ENCODE assay signal across 8 cellular contexts in the genomic region with DNA sequence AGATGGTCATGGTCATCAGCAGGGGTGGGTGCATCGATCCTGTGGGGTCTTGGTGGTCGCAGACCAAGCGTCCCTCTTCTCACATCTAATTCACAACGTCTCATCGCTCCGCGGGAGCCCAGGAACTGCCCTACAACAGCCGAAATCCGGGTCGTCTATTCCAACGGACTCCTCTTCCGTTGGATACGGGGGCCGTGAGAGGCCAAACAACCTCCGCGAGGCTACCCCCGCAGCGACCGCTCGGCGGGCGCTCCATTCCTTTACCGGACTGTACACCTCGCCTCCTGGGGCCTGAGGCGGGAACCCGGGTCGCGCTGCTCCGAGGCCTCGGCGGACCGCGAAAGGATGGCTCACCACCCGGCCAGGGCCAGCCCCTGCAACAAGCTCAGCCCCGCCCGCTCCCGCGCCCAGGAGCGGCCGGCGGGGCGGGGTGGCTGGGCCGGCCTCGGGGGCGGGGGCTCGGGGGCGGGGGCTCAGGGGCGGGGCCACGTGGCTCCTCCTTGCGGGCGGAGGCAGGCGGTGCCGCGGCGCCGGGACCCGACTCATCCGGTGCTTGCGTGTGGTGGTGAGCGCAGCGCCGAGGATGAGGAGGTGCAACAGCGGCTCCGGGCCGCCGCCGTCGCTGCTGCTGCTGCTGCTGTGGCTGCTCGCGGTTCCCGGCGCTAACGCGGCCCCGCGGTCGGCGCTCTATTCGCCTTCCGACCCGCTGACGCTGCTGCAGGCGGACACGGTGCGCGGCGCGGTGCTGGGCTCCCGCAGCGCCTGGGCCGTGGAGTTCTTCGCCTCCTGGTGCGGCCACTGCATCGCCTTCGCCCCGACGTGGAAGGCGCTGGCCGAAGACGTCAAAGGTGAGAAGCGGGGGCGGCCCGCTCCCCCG. TPM values are rescaled to one million over a fixed set of nuclear protein-coding genes. Genes with fewer than 3 reads are reported as not detected.
A peak's percentile ranks its signal among the peaks of the same experiment; 100 is the strongest.
DNase-seq lines count a peak whose midpoint lies in the region; ATAC-seq, FAIRE-seq and TF ChIP-seq lines count a peak whose summit lies in the region.

A gene with protein sequence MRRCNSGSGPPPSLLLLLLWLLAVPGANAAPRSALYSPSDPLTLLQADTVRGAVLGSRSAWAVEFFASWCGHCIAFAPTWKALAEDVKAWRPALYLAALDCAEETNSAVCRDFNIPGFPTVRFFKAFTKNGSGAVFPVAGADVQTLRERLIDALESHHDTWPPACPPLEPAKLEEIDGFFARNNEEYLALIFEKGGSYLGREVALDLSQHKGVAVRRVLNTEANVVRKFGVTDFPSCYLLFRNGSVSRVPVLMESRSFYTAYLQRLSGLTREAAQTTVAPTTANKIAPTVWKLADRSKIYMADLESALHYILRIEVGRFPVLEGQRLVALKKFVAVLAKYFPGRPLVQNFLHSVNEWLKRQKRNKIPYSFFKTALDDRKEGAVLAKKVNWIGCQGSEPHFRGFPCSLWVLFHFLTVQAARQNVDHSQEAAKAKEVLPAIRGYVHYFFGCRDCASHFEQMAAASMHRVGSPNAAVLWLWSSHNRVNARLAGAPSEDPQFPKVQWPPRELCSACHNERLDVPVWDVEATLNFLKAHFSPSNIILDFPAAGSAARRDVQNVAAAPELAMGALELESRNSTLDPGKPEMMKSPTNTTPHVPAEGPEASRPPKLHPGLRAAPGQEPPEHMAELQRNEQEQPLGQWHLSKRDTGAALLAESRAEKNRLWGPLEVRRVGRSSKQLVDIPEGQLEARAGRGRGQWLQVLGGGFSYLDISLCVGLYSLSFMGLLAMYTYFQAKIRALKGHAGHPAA (plus strand): TSS at position 545 of the 877 bp plus-strand sequence. CDS start 39 bp downstream, at position 584.

- H3K36me3 ChIP-seq in adrenal gland (replicated peaks in 1 of 2) (no peaks in the 10 kb centered on the region), heart left ventricle (no peaks in the 10 kb centered on the region), upper lobe of left lung (no peaks in the 10 kb centered on the region)

- peak; percentile 98 for DNase-seq in GM12891 (ENCODE audit: insufficient read length, low spot score)
- peak; percentile 94 to 96 (median 96) for DNase-seq in NCI-H1417 (lab: John Stamatoyannopoulos, UW)
- DNase-seq in T-helper 1 cell: peak; percentile 78 to 92 (median 84)
- peak; percentile 87 to 93 (median 91) for DNase-seq in adrenal gland
- DNase-seq in heart left ventricle: peak; percentile 91 to 96 (median 93)
- DNase-seq in posterior vena cava (ENCODE audit: low spot score): peak; percentile 97
- DNase-seq in upper lobe of left lung: peak; percentile 94 to 98

- FAIRE-seq in GM12891 (lab: Jason Lieb, UNC): peak; percentile 54

- TF ChIP-seq EP300 in upper lobe of left lung (IDR thresholded peaks at IDR 0.05): peak in 1 of 4 donors; percentile 35

- 0 to 1% (median 1%) methylated on average over 3 to 104 of the region's 104 CpGs for WGBS in adrenal gland, 4 donors
- 0 to 1% (median 1%) methylated on average over 29 to 104 of the region's 104 CpGs for WGBS in heart left ventricle, 4 donors
- WGBS in upper lobe of left lung, 2 donors: 0% methylated on average over 22 to 34 of the region's 104 CpGs

- ATAC-seq in HG02759 (IDR thresholded peaks at IDR 0.05; ENCODE audit: unreplicated experiment) (peak; percentile 91), heart left ventricle (peak; percentile 72 to 97 (median 92)), upper lobe of left lung (ENCODE audit: low FRiP score in 2 of 2) (peak; percentile 91 to 97)

- no peaks in the 10 kb centered on the region for H3K9me3 ChIP-seq in adrenal gland (replicated peaks in 1 of 3)
- no peaks in the 10 kb centered on the region for H3K9me3 ChIP-seq in heart left ventricle
- H3K9me3 ChIP-seq in upper lobe of left lung: no peaks in the 10 kb centered on the region

- H3K4me3 ChIP-seq in adrenal gland: peak within 1 kb of the TSS; percentile 8 to 95 (median 84)
- peak within 1 kb of the TSS; percentile 70 to 100 (median 98) for H3K4me3 ChIP-seq in heart left ventricle
- H3K4me3 ChIP-seq in upper lobe of left lung: peak within 1 kb of the TSS; percentile 88 to 98 (median 94)

- TF ChIP-seq POLR2A in GM12891 (IDR thresholded peaks at IDR 0.05; ENCODE audit: low read depth, low read length): peak; percentile 66
- TF ChIP-seq POLR2A in adrenal gland (IDR thresholded peaks at IDR 0.05): peak; percentile 92 to 95
- peak; percentile 76 to 95 for TF ChIP-seq POLR2A in heart left ventricle (IDR thresholded peaks at IDR 0.05)
- TF ChIP-seq POLR2A in upper lobe of left lung (IDR thresholded peaks at IDR 0.05): peak; percentile 5 to 97 (median 88)

- H3K27me3 ChIP-seq in adrenal gland (no peaks in the 10 kb centered on the region), heart left ventricle (no peaks in the 10 kb centered on the region), upper lobe of left lung (no peaks in the 10 kb centered on the region)

- H3K4me1 ChIP-seq in adrenal gland (replicated peaks in 1 of 2) (peaks cover 13 to 37% of the 10 kb centered on the region in 2 donors), heart left ventricle (peaks cover 0 to 54% (median 23%) of the 10 kb centered on the region in 12 donors), upper lobe of left lung (peaks cover 38 to 56% (median 46%) of the 10 kb centered on the region in 4 donors)

- intact Hi-C loops in adrenal gland (cut with DNase I) (no loop called here), heart left ventricle (cut with DNase I) (loop anchor here in 3 of 10 donors (5.0 to 10.0 kb wide), 3 partner anchors 37 to 200 kb away; a partner anchor contains a TSS), posterior vena cava (cut with DNase I) (no loop called here)

- peak within 1 kb of the TSS in 4 of 5 donors; percentile 77 to 93 (median 86) for H3K27ac ChIP-seq in adrenal gland
- H3K27ac ChIP-seq in heart left ventricle: peak within 1 kb of the TSS; percentile 83 to 99 (median 96)
- peak within 1 kb of the TSS; percentile 87 to 96 (median 90) for H3K27ac ChIP-seq in upper lobe of left lung

- peak in 4 of 6 experiments; percentile 17 to 44 (median 38) for TF ChIP-seq CTCF in adrenal gland (IDR thresholded peaks at IDR 0.05)
- TF ChIP-seq CTCF in heart left ventricle (IDR thresholded peaks at IDR 0.05): peak in 8 of 12 donors; percentile 15 to 47 (median 38)
- peak; percentile 35 to 68 (median 51) for TF ChIP-seq CTCF in upper lobe of left lung (IDR thresholded peaks at IDR 0.05)

TF ChIP-seq in GM12891, 5 proteins besides CTCF, POLR2A, EP300 and RAD21:
- TF ChIP-seq TAF1 (IDR thresholded peaks at IDR 0.05; ENCODE audit: low read depth, low read length) (0 out of 2 replicates have a peak, but pooled peaks have one; percentile 61), SPI1 (IDR thresholded peaks at IDR 0.05; ENCODE audit: low read depth, low read length) (no peak), PAX5 (IDR thresholded peaks at IDR 0.05; ENCODE audit: insufficient read depth, low read length, severe bottlenecking) (no peak), POU2F2 (IDR thresholded peaks at IDR 0.05; ENCODE audit: low read depth, low read length) (no peak), POLR2AphosphoS5 (IDR thresholded peaks at IDR 0.05; ENCODE audit: low read depth, low read length) (peak; percentile 65; the same call in 1 of the 2 replicates)

RNA-seq across cellular contexts. Expression of the gene that starts here (rescaled TPM):
- 26.0 TPM for polyA plus RNA-seq in GM12891 (2012; ENCODE audit: low read depth, missing spikeins)
- total RNA-seq in adrenal gland (100 to 1,000 TPM in 7 of 8 donors, 10 to 100 TPM in 1; 60.7 to 234 (median 163) TPM), heart left ventricle (100 to 1,000 TPM in 6 of 9 donors, 10 to 100 TPM in 3; 62.3 to 250 (median 122) TPM), posterior vena cava (100 to 1,000 TPM in 1 of 2 donors, 10 to 100 TPM in 1; 80.3 to 104 TPM), upper lobe of left lung (100 to 1,000 TPM in 5 of 6 donors, 10 to 100 TPM in 1; 61.8 to 380 (median 201) TPM)
- polyA plus RNA-seq in adrenal gland (100 to 1,000 TPM in 1 of 3 donors, 10 to 100 TPM in 2; 45.0 to 113 (median 57.7) TPM), heart left ventricle (100 to 1,000 TPM in 1 of 2 donors, 10 to 100 TPM in 1; 63.2 to 181 TPM)

Comparison
In these comparisons a context has a peak if more than half of its experiments do, and no peak if none do; other contexts are left out.
1. Peak in every context shown above with its lines: DNase-seq, ATAC-seq, H3K4me3 ChIP-seq and H3K27ac ChIP-seq.